In genomic region chr1:35080171-35080854, GRCh38 we compare ENCODE assay signal across 8 cellular contexts. TPM values are rescaled to one million over a fixed set of nuclear protein-coding genes. Genes with fewer than 3 reads are reported as not detected.
DNase-seq lines count a peak whose midpoint lies in the region; ATAC-seq and TF ChIP-seq lines count a peak whose summit lies in the region.

No MANE protein-coding gene starts in this region.

- H3K27ac ChIP-seq in ascending aorta: peak overlapping the region; percentile 85 to 94
- peak overlapping the region in 2 of 3 donors; percentile 74 to 82 for H3K27ac ChIP-seq in right lobe of liver
- peak overlapping the region in 3 of 4 donors; percentile 88 to 93 (median 89) for H3K27ac ChIP-seq in tibial nerve

- H3K4me3 ChIP-seq in ascending aorta (peak overlapping the region; percentile 74 to 77), right lobe of liver (peak overlapping the region; percentile 82 to 92 (median 82)), tibial nerve (peak overlapping the region; percentile 40 to 74 (median 60))

- H3K4me1 ChIP-seq in ascending aorta (peaks cover 0 to 5% of the 10 kb centered on the region in 2 donors), right lobe of liver (peaks cover 0 to 11% (median 4%) of the 10 kb centered on the region in 4 donors), tibial nerve (peaks cover 0 to 23% (median 5%) of the 10 kb centered on the region in 4 donors)

- no peaks in the 10 kb centered on the region for H3K9me3 ChIP-seq in ascending aorta
- H3K9me3 ChIP-seq in right lobe of liver: no peaks in the 10 kb centered on the region
- peaks cover 0 to 4% (median 0%) of the 10 kb centered on the region in 4 donors for H3K9me3 ChIP-seq in tibial nerve

- WGBS in right lobe of liver (ENCODE audit: insufficient coverage, low coverage, low lambda C conversion rate, missing lambda C conversion rate): 89% methylated on average over 11 of the region's 13 CpGs
- WGBS in tibial nerve, 2 donors: 85 to 87% methylated on average over 13 of the region's 13 CpGs

- ATAC-seq in activated T-cell treated with anti-CD3 and anti-CD28 coated beads, Interleukin-2, amount 50 U/mL, for 72 hours (replicated peaks in 1 of 2): no peak
- ATAC-seq in right lobe of liver: no peak

- H3K4me1 Mint-ChIP-seq in activated T-cell treated with anti-CD3 and anti-CD28 coated beads, Interleukin-2, amount 50 U/mL, for 72 hours (ENCODE audit: low read depth): peaks cover 47% of the 10 kb centered on the region

- H3K36me3 ChIP-seq in ascending aorta (peaks cover 0 to 3% of the 10 kb centered on the region in 2 donors), right lobe of liver (no peaks in the 10 kb centered on the region), tibial nerve (peaks cover 0 to 15% (median 0%) of the 10 kb centered on the region in 3 donors)

- intact Hi-C loops in ascending aorta (cut with DNase I): no loop called here
- intact Hi-C loops in right lobe of liver (cut with DNase I): no loop called here
- intact Hi-C loops in head of caudate nucleus (cut with DNase I): no loop called here

- H3K27me3 ChIP-seq in ascending aorta: no peaks in the 10 kb centered on the region
- no peaks in the 10 kb centered on the region for H3K27me3 ChIP-seq in right lobe of liver
- no peaks in the 10 kb centered on the region for H3K27me3 ChIP-seq in tibial nerve

- TF ChIP-seq EP300 in tibial nerve (IDR thresholded peaks at IDR 0.05): no peak

- H3K4me3 Mint-ChIP-seq in activated T-cell treated with anti-CD3 and anti-CD28 coated beads, Interleukin-2, amount 50 U/mL, for 72 hours: peak overlapping the region; percentile 94 to 96

- TF ChIP-seq CTCF in ascending aorta (IDR thresholded peaks at IDR 0.05) (no peak), right lobe of liver (IDR thresholded peaks at IDR 0.05) (no peak), tibial nerve (IDR thresholded peaks at IDR 0.05) (no peak)

- peak overlapping the region; percentile 99 for H3K27ac Mint-ChIP-seq in activated T-cell treated with anti-CD3 and anti-CD28 coated beads, Interleukin-2, amount 50 U/mL, for 72 hours

- no peak for DNase-seq in activated T-cell treated with anti-CD3 and anti-CD28 coated beads, Interleukin-2, amount 50 U/mL, for 72 hours
- DNase-seq in activated T-cell treated with anti-CD3 and anti-CD28 coated beads, Interleukin-2, amount 50 U/mL, for 1 hour: no peak
- DNase-seq in ascending aorta (ENCODE audit: low spot score in 2 of 2): no peak
- no peak for DNase-seq in right lobe of liver
- no peak for DNase-seq in tibial nerve (ENCODE audit: low spot score in 2 of 2)
- no peak for DNase-seq in head of caudate nucleus
- no peak for DNase-seq in midbrain (lab: John Stamatoyannopoulos, UW)
- no peak for DNase-seq in stimulated activated CD4-positive, alpha-beta T cell treated with anti-CD3 and anti-CD28 coated beads, Interleukin-1b, Interleukin-23, amount 100 ng/mL, for 48 hours

- peaks cover 14% of the 10 kb centered on the region for H3K27me3 Mint-ChIP-seq in activated T-cell treated with anti-CD3 and anti-CD28 coated beads, Interleukin-2, amount 50 U/mL, for 72 hours (ENCODE audit: low read depth)

- H3K9me3 Mint-ChIP-seq in activated T-cell treated with anti-CD3 and anti-CD28 coated beads, Interleukin-2, amount 50 U/mL, for 72 hours: peaks cover 0 to 2% of the 10 kb centered on the region in 2 donors

- TF ChIP-seq POLR2A in right lobe of liver (IDR thresholded peaks at IDR 0.05) (no peak), tibial nerve (IDR thresholded peaks at IDR 0.05) (no peak)

- H3K36me3 Mint-ChIP-seq in activated T-cell treated with anti-CD3 and anti-CD28 coated beads, Interleukin-2, amount 50 U/mL, for 72 hours (ENCODE audit: insufficient read depth in 2 of 2): peaks cover 3 to 5% of the 10 kb centered on the region in 2 donors

RNA-seq across cellular contexts. Expression of gene ZMYM1, which starts 1.1 kb away (rescaled TPM):
- total RNA-seq in activated T-cell treated with anti-CD3 and anti-CD28 coated beads, Interleukin-2, amount 50 U/mL, for 72 hours: 1 to 10 TPM; 3.8 to 5.1 TPM
- total RNA-seq in ascending aorta (4.6 TPM), right lobe of liver (10 to 100 TPM in 1 of 6 experiments, 1 to 10 TPM in 5; 6.7 to 10.4 (median 7.6) TPM), tibial nerve (10 to 100 TPM; 10.5 to 17.4 (median 13.4) TPM)

RNA-seq across cellular contexts. Expression of gene ZMYM6, which starts 48.6 kb away (rescaled TPM):
- total RNA-seq in activated T-cell treated with anti-CD3 and anti-CD28 coated beads, Interleukin-2, amount 50 U/mL, for 72 hours: 10 to 100 TPM; 35.7 to 36.8 TPM
- total RNA-seq in ascending aorta: 2.6 TPM
- 1 to 10 TPM; 4.6 to 8.0 (median 6.7) TPM for total RNA-seq in right lobe of liver
- total RNA-seq in tibial nerve: 10 to 100 TPM; 14.7 to 21.4 (median 17.4) TPM
